Comparison of ENCODE assay signal across 1 cellular context in the genomic region with DNA sequence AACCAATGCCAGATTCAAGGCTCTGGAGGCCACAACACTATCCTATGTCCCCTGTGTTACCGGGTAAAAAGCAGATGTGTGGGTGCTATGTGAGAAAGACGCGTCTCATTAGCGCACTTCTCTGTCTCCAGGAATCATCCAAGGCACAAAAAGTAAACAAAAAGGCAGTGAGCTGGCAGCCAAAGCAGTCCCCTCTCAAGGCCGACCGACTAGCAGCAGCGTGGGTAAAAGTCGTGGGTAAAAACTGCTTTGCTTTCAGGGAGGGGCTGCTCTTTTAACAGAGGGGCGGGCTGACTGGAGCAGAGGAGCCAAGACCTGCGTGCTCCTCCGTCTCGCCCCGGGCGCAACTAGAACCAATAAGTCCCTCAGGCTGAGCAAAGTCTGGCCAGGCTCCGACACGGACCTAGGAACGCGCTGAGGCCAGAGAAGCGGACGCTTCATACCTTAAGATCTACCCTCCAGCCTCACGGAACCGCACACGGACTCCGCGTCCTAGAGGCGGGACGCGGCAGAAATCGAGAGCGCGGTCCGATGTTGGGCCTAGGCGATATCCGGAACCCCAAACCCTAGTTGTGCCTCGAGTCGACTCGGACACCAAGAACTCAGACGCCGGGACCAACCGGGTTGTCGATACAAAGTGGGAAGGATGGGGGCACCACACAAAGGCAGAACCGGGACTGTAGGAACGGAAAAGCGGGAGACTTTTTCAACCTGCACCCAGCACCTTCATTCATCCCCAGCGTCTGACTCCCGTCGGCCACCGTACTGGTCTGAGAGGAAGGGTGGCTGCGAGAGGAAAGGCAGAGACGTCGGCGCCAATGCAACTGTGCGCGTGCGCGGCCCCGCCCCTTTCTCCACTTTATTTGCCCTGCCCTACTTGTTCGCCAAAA.
TF ChIP-seq lines count a peak whose summit lies in the region.

A gene with protein sequence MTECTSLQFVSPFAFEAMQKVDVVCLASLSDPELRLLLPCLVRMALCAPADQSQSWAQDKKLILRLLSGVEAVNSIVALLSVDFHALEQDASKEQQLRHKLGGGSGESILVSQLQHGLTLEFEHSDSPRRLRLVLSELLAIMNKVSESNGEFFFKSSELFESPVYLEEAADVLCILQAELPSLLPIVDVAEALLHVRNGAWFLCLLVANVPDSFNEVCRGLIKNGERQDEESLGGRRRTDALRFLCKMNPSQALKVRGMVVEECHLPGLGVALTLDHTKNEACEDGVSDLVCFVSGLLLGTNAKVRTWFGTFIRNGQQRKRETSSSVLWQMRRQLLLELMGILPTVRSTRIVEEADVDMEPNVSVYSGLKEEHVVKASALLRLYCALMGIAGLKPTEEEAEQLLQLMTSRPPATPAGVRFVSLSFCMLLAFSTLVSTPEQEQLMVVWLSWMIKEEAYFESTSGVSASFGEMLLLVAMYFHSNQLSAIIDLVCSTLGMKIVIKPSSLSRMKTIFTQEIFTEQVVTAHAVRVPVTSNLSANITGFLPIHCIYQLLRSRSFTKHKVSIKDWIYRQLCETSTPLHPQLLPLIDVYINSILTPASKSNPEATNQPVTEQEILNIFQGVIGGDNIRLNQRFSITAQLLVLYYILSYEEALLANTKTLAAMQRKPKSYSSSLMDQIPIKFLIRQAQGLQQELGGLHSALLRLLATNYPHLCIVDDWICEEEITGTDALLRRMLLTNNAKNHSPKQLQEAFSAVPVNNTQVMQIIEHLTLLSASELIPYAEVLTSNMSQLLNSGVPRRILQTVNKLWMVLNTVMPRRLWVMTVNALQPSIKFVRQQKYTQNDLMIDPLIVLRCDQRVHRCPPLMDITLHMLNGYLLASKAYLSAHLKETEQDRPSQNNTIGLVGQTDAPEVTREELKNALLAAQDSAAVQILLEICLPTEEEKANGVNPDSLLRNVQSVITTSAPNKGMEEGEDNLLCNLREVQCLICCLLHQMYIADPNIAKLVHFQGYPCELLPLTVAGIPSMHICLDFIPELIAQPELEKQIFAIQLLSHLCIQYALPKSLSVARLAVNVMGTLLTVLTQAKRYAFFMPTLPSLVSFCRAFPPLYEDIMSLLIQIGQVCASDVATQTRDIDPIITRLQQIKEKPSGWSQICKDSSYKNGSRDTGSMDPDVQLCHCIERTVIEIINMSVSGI (minus strand): TSS at position 772 of the 890 bp plus-strand sequence. CDS start 1,338 bp downstream, outside the sequence.

TF ChIP-seq in WTC11, 78 proteins besides CTCF, POLR2A, EP300 and RAD21 (continued from another document and continues in another):
- TF ChIP-seq, protein P1, sequence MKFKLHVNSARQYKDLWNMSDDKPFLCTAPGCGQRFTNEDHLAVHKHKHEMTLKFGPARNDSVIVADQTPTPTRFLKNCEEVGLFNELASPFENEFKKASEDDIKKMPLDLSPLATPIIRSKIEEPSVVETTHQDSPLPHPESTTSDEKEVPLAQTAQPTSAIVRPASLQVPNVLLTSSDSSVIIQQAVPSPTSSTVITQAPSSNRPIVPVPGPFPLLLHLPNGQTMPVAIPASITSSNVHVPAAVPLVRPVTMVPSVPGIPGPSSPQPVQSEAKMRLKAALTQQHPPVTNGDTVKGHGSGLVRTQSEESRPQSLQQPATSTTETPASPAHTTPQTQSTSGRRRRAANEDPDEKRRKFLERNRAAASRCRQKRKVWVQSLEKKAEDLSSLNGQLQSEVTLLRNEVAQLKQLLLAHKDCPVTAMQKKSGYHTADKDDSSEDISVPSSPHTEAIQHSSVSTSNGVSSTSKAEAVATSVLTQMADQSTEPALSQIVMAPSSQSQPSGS (CRISPR knock-in tag; IDR thresholded peaks at IDR 0.05; ENCODE audit: borderline replicate concordance, low read depth) = no peak
- TF ChIP-seq, protein P2, sequence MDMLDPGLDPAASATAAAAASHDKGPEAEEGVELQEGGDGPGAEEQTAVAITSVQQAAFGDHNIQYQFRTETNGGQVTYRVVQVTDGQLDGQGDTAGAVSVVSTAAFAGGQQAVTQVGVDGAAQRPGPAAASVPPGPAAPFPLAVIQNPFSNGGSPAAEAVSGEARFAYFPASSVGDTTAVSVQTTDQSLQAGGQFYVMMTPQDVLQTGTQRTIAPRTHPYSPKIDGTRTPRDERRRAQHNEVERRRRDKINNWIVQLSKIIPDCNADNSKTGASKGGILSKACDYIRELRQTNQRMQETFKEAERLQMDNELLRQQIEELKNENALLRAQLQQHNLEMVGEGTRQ (CRISPR knock-in tag; IDR thresholded peaks at IDR 0.05) = no peak
- no peak for TF ChIP-seq JUN (CRISPR knock-in tag; IDR thresholded peaks at IDR 0.05)
- TF ChIP-seq ZNF512 (CRISPR knock-in tag; IDR thresholded peaks at IDR 0.05; ENCODE audit: borderline replicate concordance) = no peak
- TF ChIP-seq, protein P3, sequence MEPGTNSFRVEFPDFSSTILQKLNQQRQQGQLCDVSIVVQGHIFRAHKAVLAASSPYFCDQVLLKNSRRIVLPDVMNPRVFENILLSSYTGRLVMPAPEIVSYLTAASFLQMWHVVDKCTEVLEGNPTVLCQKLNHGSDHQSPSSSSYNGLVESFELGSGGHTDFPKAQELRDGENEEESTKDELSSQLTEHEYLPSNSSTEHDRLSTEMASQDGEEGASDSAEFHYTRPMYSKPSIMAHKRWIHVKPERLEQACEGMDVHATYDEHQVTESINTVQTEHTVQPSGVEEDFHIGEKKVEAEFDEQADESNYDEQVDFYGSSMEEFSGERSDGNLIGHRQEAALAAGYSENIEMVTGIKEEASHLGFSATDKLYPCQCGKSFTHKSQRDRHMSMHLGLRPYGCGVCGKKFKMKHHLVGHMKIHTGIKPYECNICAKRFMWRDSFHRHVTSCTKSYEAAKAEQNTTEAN (CRISPR knock-in tag; IDR thresholded peaks at IDR 0.05) = 0 out of 2 replicates have a peak, but pooled peaks have one; percentile 61
- TF ChIP-seq, protein P4, sequence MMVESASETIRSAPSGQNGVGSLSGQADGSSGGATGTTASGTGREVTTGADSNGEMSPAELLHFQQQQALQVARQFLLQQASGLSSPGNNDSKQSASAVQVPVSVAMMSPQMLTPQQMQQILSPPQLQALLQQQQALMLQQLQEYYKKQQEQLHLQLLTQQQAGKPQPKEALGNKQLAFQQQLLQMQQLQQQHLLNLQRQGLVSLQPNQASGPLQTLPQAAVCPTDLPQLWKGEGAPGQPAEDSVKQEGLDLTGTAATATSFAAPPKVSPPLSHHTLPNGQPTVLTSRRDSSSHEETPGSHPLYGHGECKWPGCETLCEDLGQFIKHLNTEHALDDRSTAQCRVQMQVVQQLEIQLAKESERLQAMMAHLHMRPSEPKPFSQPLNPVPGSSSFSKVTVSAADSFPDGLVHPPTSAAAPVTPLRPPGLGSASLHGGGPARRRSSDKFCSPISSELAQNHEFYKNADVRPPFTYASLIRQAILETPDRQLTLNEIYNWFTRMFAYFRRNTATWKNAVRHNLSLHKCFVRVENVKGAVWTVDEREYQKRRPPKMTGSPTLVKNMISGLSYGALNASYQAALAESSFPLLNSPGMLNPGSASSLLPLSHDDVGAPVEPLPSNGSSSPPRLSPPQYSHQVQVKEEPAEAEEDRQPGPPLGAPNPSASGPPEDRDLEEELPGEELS (CRISPR knock-in tag; IDR thresholded peaks at IDR 0.05) = no peak
- TF ChIP-seq TEAD1 (CRISPR knock-in tag; IDR thresholded peaks at IDR 0.05) = peak; percentile 69; the same call in 1 of the 2 replicates
- TF ChIP-seq, protein P5, sequence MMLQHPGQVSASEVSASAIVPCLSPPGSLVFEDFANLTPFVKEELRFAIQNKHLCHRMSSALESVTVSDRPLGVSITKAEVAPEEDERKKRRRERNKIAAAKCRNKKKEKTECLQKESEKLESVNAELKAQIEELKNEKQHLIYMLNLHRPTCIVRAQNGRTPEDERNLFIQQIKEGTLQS (CRISPR knock-in tag; conservative IDR thresholded peaks at IDR 0.05) = no peak
- TF ChIP-seq IRF2 (CRISPR knock-in tag; IDR thresholded peaks at IDR 0.05; ENCODE audit: borderline replicate concordance, low read depth) = no peak
- TF ChIP-seq SP1 (CRISPR knock-in tag; conservative IDR thresholded peaks at IDR 0.05) = peak; percentile 79
- TF ChIP-seq ELF4 (CRISPR knock-in tag; IDR thresholded peaks at IDR 0.05; ENCODE audit: low read depth) = no peak
- TF ChIP-seq RELA (CRISPR knock-in tag; IDR thresholded peaks at IDR 0.05; ENCODE audit: borderline replicate concordance) = no peak
- no peak for TF ChIP-seq FOXJ3 (CRISPR knock-in tag; IDR thresholded peaks at IDR 0.05; ENCODE audit: borderline replicate concordance)
- TF ChIP-seq ZNF396 (CRISPR knock-in tag; IDR thresholded peaks at IDR 0.05; ENCODE audit: borderline replicate concordance) = no peak
- TF ChIP-seq TEAD4 (CRISPR knock-in tag; IDR thresholded peaks at IDR 0.05) = no peak
- TF ChIP-seq FOXP1 (CRISPR knock-in tag; IDR thresholded peaks at IDR 0.05; ENCODE audit: borderline replicate concordance) = peak; percentile 84; the same call in 1 of the 2 replicates
- no peak for TF ChIP-seq CBFB (CRISPR knock-in tag; IDR thresholded peaks at IDR 0.05; ENCODE audit: low read depth)
- 0 out of 2 replicates have a peak, but pooled peaks have one; percentile 63 for TF ChIP-seq ETV6 (CRISPR knock-in tag; IDR thresholded peaks at IDR 0.05)
- no peak for TF ChIP-seq ZNF416 (CRISPR knock-in tag; IDR thresholded peaks at IDR 0.05)
- TF ChIP-seq ZNF671 (CRISPR knock-in tag; IDR thresholded peaks at IDR 0.05) = no peak
- TF ChIP-seq, protein P6, sequence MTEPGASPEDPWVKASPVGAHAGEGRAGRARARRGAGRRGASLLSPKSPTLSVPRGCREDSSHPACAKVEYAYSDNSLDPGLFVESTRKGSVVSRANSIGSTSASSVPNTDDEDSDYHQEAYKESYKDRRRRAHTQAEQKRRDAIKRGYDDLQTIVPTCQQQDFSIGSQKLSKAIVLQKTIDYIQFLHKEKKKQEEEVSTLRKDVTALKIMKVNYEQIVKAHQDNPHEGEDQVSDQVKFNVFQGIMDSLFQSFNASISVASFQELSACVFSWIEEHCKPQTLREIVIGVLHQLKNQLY (CRISPR knock-in tag; IDR thresholded peaks at IDR 0.05) = no peak
- TF ChIP-seq CREM (CRISPR knock-in tag; IDR thresholded peaks at IDR 0.05) = no peak
- no peak for TF ChIP-seq ATF1 (CRISPR knock-in tag; IDR thresholded peaks at IDR 0.05)
- TF ChIP-seq, protein P7, sequence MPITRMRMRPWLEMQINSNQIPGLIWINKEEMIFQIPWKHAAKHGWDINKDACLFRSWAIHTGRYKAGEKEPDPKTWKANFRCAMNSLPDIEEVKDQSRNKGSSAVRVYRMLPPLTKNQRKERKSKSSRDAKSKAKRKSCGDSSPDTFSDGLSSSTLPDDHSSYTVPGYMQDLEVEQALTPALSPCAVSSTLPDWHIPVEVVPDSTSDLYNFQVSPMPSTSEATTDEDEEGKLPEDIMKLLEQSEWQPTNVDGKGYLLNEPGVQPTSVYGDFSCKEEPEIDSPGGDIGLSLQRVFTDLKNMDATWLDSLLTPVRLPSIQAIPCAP (CRISPR knock-in tag; IDR thresholded peaks at IDR 0.05) = no peak
- TF ChIP-seq USF1 (CRISPR knock-in tag; IDR thresholded peaks at IDR 0.05) = no peak
- peak; percentile 25; the same call in 1 of the 2 replicates for TF ChIP-seq ZNF232 (CRISPR knock-in tag; IDR thresholded peaks at IDR 0.05)
- peak; percentile 58; the same call in 1 of the 2 replicates for TF ChIP-seq ARID4B (CRISPR knock-in tag; IDR thresholded peaks at IDR 0.05; ENCODE audit: borderline replicate concordance)
- TF ChIP-seq ZNF263 (CRISPR knock-in tag; IDR thresholded peaks at IDR 0.05; ENCODE audit: low read depth) = no peak
- no peak for TF ChIP-seq ZNF121 (CRISPR knock-in tag; IDR thresholded peaks at IDR 0.05)
- TF ChIP-seq KAT7 (CRISPR knock-in tag; IDR thresholded peaks at IDR 0.05; ENCODE audit: borderline replicate concordance) = peak; percentile 61; the same call in 1 of the 2 replicates
- no peak for TF ChIP-seq EMX1 (CRISPR knock-in tag; IDR thresholded peaks at IDR 0.05)
- no peak for TF ChIP-seq MXD4 (CRISPR knock-in tag; IDR thresholded peaks at IDR 0.05; ENCODE audit: borderline replicate concordance)
- TF ChIP-seq NR1H2 (CRISPR knock-in tag; IDR thresholded peaks at IDR 0.05) = no peak
- peak; percentile 76 for TF ChIP-seq MYBL2 (CRISPR knock-in tag; IDR thresholded peaks at IDR 0.05)
- no peak for TF ChIP-seq NFATC4 (CRISPR knock-in tag; IDR thresholded peaks at IDR 0.05)
